In genomic region chr7:82289889-82290288, GRCh38 we compare ENCODE assay signal across 21 cellular contexts.
A peak's percentile ranks its signal among the peaks of the same experiment; 100 is the strongest.
DNase-seq lines count a peak whose midpoint lies in the region; ATAC-seq, FAIRE-seq and TF ChIP-seq lines count a peak whose summit lies in the region.
"Had no signal": no experiment of that assay in that cellular context is flagged by ENCODE, and none has a peak within 500 bp of the region (broad histone marks: within the 10 kb centered on the region; RNA-seq: fewer than 3 reads in every experiment).

No MANE protein-coding gene starts in this region.

- H3K27ac ChIP-seq in BLaER1: peak overlapping the region; percentile 90
- H3K27ac ChIP-seq in HUES6 (ENCODE audit: low read depth, low read length): peak overlapping the region; percentile 13; the same call in 1 of the 2 replicates
- no peak overlapping the region for H3K27ac ChIP-seq in GM12878 (ENCODE audit: control insufficient read depth, insufficient read depth)
- H3K27ac ChIP-seq in layer of hippocampus (ENCODE audit: low read depth, low read length): peak overlapping the region; percentile 82
- no peak overlapping the region for H3K27ac ChIP-seq in Karpas-422 (ENCODE audit: low read length)
- H3K27ac ChIP-seq: SJSA1 had no signal

- H2AFZ ChIP-seq in GM12878 (ENCODE audit: control insufficient read depth, low read depth, low read length) (no peak overlapping the region), Karpas-422 (ENCODE audit: low read length) (no peak overlapping the region)

- no peak for TF ChIP-seq POLR2A in GM12878 (IDR thresholded peaks at IDR 0.05; ENCODE audit: low read depth, low read length)

- CTCF ChIA-PET in GM12878 (lab: Yijun Ruan, JAX): interaction anchor here (0.5 to 1.1 kb wide), 2 partner anchors 8 to 286 kb away, joined by 3 to 4 read pairs; no protein-coding TSS in a partner anchor

- H4K20me1 ChIP-seq in BLaER1: no peaks in the 10 kb centered on the region
- H4K20me1 ChIP-seq in GM12878 (ENCODE audit: control insufficient read depth, insufficient read depth): no peaks in the 10 kb centered on the region
- H4K20me1 ChIP-seq in Karpas-422 (ENCODE audit: insufficient read depth, low read depth, low read length): no peaks in the 10 kb centered on the region

- H3K4me2 ChIP-seq in BLaER1 (no peak overlapping the region), GM12878 (ENCODE audit: control insufficient read depth, insufficient read depth) (no peak overlapping the region), Karpas-422 (ENCODE audit: low read depth, low read length, poor library complexity, severe bottlenecking) (no peak overlapping the region)

- TF ChIP-seq EP300 in GM12878 (IDR thresholded peaks at IDR 0.05; ENCODE audit: borderline replicate concordance in 1 of 2, control insufficient read depth in 1 of 2, low read depth in 2 of 2, low read length in 2 of 2): no peak

- peaks cover 44% of the 10 kb centered on the region for H3K4me1 ChIP-seq in BLaER1
- peaks cover 42% of the 10 kb centered on the region for H3K4me1 ChIP-seq in HUES6 (ENCODE audit: control insufficient read depth, insufficient read depth, low read length)
- no peaks in the 10 kb centered on the region for H3K4me1 ChIP-seq in GM12878 (ENCODE audit: control insufficient read depth, insufficient read depth, low read length)
- no peaks in the 10 kb centered on the region for H3K4me1 ChIP-seq in Karpas-422 (ENCODE audit: low read length)
- H3K4me1 ChIP-seq: SJSA1 had no signal

- no peak for TF ChIP-seq CTCF in GM12878 (IDR thresholded peaks at IDR 0.05 in 2 of 3, conservative IDR thresholded peaks at IDR 0.05 in 1 of 3; ENCODE audit: control insufficient read depth in 2 of 3, extremely low read depth in 1 of 3, insufficient read depth in 1 of 3, low read depth in 3 of 3, low read length in 3 of 3)

- H3K27me3 ChIP-seq in BLaER1 (no peaks in the 10 kb centered on the region), HUES6 (ENCODE audit: control insufficient read depth, insufficient read depth, low read length) (no peaks in the 10 kb centered on the region), GM12878 (replicated peaks in 1 of 2; ENCODE audit: control insufficient read depth in 2 of 2, insufficient read depth in 2 of 2, low read length in 1 of 2) (no peaks in the 10 kb centered on the region), layer of hippocampus (ENCODE audit: control insufficient read depth, insufficient read depth, low read length) (no peaks in the 10 kb centered on the region), Karpas-422 (ENCODE audit: low read length) (no peaks in the 10 kb centered on the region)
- H3K27me3 ChIP-seq: SJSA1 had no signal

- no peak for DNase-seq in GM12878 (ENCODE audit: low read depth, low spot score)
- DNase-seq in RPMI8226: no peak
- DNase-seq in iPS-NIHi7 (ENCODE audit: extremely low spot score): no peak
- DNase-seq in Karpas-422: no peak
- DNase-seq: DMS79, KBM-7, MV-4-11, NCI-H1105 treated with DMSO at 0.1 percent for 48 hours, NCI-H2171 treated with DMSO at 0.1 percent for 48 hours, NCI-H526, OCI-M1 had no signal

- H3K9me3 ChIP-seq in BLaER1: peaks cover 16% of the 10 kb centered on the region; the same call in 1 of the 2 replicates
- peaks cover 6% of the 10 kb centered on the region; the same call in 1 of the 2 replicates for H3K9me3 ChIP-seq in HUES6 (ENCODE audit: control insufficient read depth, insufficient read depth, low read depth, low read length)
- H3K9me3 ChIP-seq in GM12878 (replicated peaks; ENCODE audit: control insufficient read depth, insufficient read depth, low read length): no peaks in the 10 kb centered on the region
- H3K9me3 ChIP-seq in Karpas-422 (ENCODE audit: low read length): peaks cover 20% of the 10 kb centered on the region
- H3K9me3 ChIP-seq: HAP-1 had no signal

- RAD21 ChIA-PET in GM12878 (lab: Charles Lee; ENCODE audit: unreplicated experiment): interaction anchor here (1.0 kb wide), 1 partner anchor 94 kb away, joined by 3 read pairs; no protein-coding TSS in a partner anchor

- 10% methylated on average over 2 of the region's 2 CpGs for WGBS in GM12878 (ENCODE audit: insufficient coverage, insufficient replicate concordance, low lambda C conversion rate, missing lambda C conversion rate)

- no peaks in the 10 kb centered on the region for H3K9me2 ChIP-seq in Karpas-422 (replicated peaks; ENCODE audit: insufficient read depth, low read length)

- no peak for FAIRE-seq in GM12878 (lab: Jason Lieb, UNC)
- FAIRE-seq: A204.1, HTR-8/SVneo, RCC 7860 had no signal

- in situ Hi-C loops in GM12878 (cut with MboI): no loop called here

- no peak overlapping the region for H3K4me3 ChIP-seq in BLaER1
- no peak overlapping the region for H3K4me3 ChIP-seq in HUES6 (ENCODE audit: low read depth, low read length)
- H3K4me3 ChIP-seq in GM12878: no peak overlapping the region
- H3K4me3 ChIP-seq in Karpas-422 (ENCODE audit: low read length): no peak overlapping the region
- H3K4me3 ChIP-seq: HAP-1, SJSA1 had no signal

- SMC1A ChIA-PET in GM12878 (lab: Charles Lee; ENCODE audit: uncharacterized antibody, unreplicated experiment): interaction anchor here (2.0 kb wide), 1 partner anchor 36 kb away, joined by 8 read pairs; no protein-coding TSS in a partner anchor

- H3K36me3 ChIP-seq in BLaER1 (no peaks in the 10 kb centered on the region), HUES6 (ENCODE audit: control insufficient read depth, insufficient read depth, low read length) (0 out of 2 replicates have a peak, but pooled peaks cover 3% of the 10 kb centered on the region), GM12878 (ENCODE audit: control insufficient read depth in 2 of 2, insufficient read depth in 2 of 2, low read length in 1 of 2) (no peaks in the 10 kb centered on the region), Karpas-422 (ENCODE audit: insufficient read depth, low read length) (no peaks in the 10 kb centered on the region)
- H3K36me3 ChIP-seq: HAP-1 had no signal

- intact Hi-C loops in GM12878 (cut with micrococcal nuclease; ENCODE audit: unreplicated experiment): loop anchor here (10.0 kb wide), 1 partner anchor 235 kb away; no protein-coding TSS in a partner anchor

- BruUV-seq in GM12878 (replicated peaks; lab: Mats Ljungman, UMichigan): no TSS peak

- H3K79me2 ChIP-seq in GM12878 (ENCODE audit: control insufficient read depth, insufficient read depth, low read length): no peaks in the 10 kb centered on the region
- H3K79me2 ChIP-seq in Karpas-422 (ENCODE audit: low read length): no peaks in the 10 kb centered on the region

- H3K9ac ChIP-seq in BLaER1 (no peak overlapping the region), HUES6 (ENCODE audit: low read length) (no peak overlapping the region), GM12878 (ENCODE audit: control insufficient read depth, insufficient read depth, low read length) (no peak overlapping the region), Karpas-422 (ENCODE audit: low read length) (no peak overlapping the region)

- POLR2A ChIA-PET in GM12878 (lab: Charles Lee): no interaction called here

- TF ChIP-seq RAD21 in GM12878 (IDR thresholded peaks at IDR 0.05; ENCODE audit: insufficient read depth, low read depth, low read length): no peak

- ATAC-seq in GM12878: no peak
- ATAC-seq in GM19455 (IDR thresholded peaks at IDR 0.05; ENCODE audit: unreplicated experiment): no peak
- ATAC-seq: Right ventricle myocardium inferior had no signal

TF ChIP-seq in GM12878, 131 proteins besides CTCF, POLR2A, EP300 and RAD21:
- TF ChIP-seq ATF3 (IDR thresholded peaks at IDR 0.05; ENCODE audit: borderline replicate concordance, extremely low read depth, low read depth, low read length) (no peak), ZBTB40 (IDR thresholded peaks at IDR 0.05; ENCODE audit: borderline replicate concordance) (peak; percentile 65; the same call in 1 of the 2 replicates)

Comparison
In these comparisons a context has a peak if more than half of its experiments do, and no peak if none do; other contexts are left out.
1. H3K27ac ChIP-seq: peak in BLaER1 (single experiment), HUES6 (single experiment) and layer of hippocampus (single experiment); none in GM12878 (single experiment) and Karpas-422 (single experiment).